8 cellular contexts compared by ENCODE assay signal in the genomic region with DNA sequence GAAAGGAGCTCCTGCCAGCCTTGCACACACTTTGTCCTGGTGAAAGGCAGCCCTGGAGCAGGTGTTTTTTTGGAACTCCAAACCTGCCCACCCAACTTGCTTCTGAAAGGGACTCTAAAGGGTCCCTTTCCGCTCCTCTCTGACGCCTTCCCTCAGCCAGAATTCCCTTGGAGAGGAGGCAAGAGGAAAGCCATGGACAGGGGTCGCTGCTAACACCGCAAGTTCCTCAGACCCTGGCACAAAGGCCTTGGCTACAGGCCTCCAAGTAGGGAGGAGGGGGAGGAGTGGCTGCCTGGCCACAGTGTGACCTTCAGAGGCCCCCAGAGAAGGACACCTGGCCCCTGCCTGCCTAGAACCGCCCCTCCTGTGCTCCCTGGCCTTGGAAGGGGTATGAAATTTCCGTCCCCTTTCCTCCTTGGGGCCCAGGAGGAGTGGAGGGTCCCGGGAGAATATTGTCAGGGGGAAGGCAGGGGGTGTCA. TPM values are rescaled to one million over a fixed set of nuclear protein-coding genes. Genes with fewer than 3 reads are reported as not detected.
A peak's percentile ranks its signal among the peaks of the same experiment; 100 is the strongest.
DNase-seq lines count a peak whose midpoint lies in the region; ATAC-seq, FAIRE-seq and TF ChIP-seq lines count a peak whose summit lies in the region.

No MANE protein-coding gene starts in this region.

- no peaks in the 10 kb centered on the region for H3K9me3 ChIP-seq in pancreas

- H3K4me3 ChIP-seq in WI38 (ENCODE audit: low read depth, low read length) = peak overlapping the region; percentile 97
- peak overlapping the region; percentile 66 to 96 for H3K4me3 ChIP-seq in foreskin fibroblast (ENCODE audit: low read depth in 1 of 2, low read length in 2 of 2)
- H3K4me3 ChIP-seq in pancreas = peak overlapping the region; percentile 76 to 96 (median 87)

- 6% methylated on average over 7 of the region's 7 CpGs for WGBS in pancreas, 2 donors

- H3K27ac ChIP-seq in pancreas = peak overlapping the region; percentile 92 to 100 (median 96)

- peaks cover 26 to 27% (median 26%) of the 10 kb centered on the region in 3 donors for H3K4me1 ChIP-seq in pancreas

- TF ChIP-seq CTCF in WI38 (IDR thresholded peaks at IDR 0.05; ENCODE audit: low read depth, low read length) (no peak), foreskin fibroblast (IDR thresholded peaks at IDR 0.05; ENCODE audit: low read depth, low read length) (peak; percentile 12), pancreas (IDR thresholded peaks at IDR 0.05) (no peak)

- ATAC-seq in pancreas (peak in 2 of 4 donors; percentile 3 to 30), HG03175 (IDR thresholded peaks at IDR 0.05; ENCODE audit: unreplicated experiment) (no peak), HG02610 (IDR thresholded peaks at IDR 0.05; ENCODE audit: unreplicated experiment) (no peak), GM18870 (IDR thresholded peaks at IDR 0.05; ENCODE audit: unreplicated experiment) (no peak)

- no peak for FAIRE-seq in pancreas (lab: Jason Lieb, UNC)

- intact Hi-C loops in pancreas (cut with DNase I) = loop anchor here in 2 of 3 donors (5.0 kb wide), 2 partner anchors 60 to 65 kb away; no protein-coding TSS in a partner anchor

- DNase-seq in activated CD4-positive, alpha-beta T cell treated with anti-CD3 and anti-CD28 coated beads for 48 hours = peak; percentile 17
- DNase-seq in activated CD4-positive, alpha-beta T cell treated with anti-CD3 and anti-CD28 coated beads, Interleukin-2, amount 50 U/mL, for 1 hour = no peak
- DNase-seq in foreskin fibroblast (peak in 1 of 2 donors; percentile 46), pancreas (peak in 2 of 6 donors; percentile 62 to 78)

- no peaks in the 10 kb centered on the region for H3K27me3 ChIP-seq in pancreas

- H3K36me3 ChIP-seq in pancreas = peaks cover 0 to 5% (median 3%) of the 10 kb centered on the region in 3 donors

RNA-seq across cellular contexts. Expression of a gene that starts 2.6 kb away (rescaled TPM):
- 100 to 1,000 TPM in 1 of 6 donors, 10 to 100 TPM in 5; 55.2 to 127 (median 90.0) TPM for total RNA-seq in pancreas
- 100 to 1,000 TPM; 158 to 206 TPM for polyA plus RNA-seq in pancreas
